ENCODE assay signal across 23 cellular contexts in the genomic region with DNA sequence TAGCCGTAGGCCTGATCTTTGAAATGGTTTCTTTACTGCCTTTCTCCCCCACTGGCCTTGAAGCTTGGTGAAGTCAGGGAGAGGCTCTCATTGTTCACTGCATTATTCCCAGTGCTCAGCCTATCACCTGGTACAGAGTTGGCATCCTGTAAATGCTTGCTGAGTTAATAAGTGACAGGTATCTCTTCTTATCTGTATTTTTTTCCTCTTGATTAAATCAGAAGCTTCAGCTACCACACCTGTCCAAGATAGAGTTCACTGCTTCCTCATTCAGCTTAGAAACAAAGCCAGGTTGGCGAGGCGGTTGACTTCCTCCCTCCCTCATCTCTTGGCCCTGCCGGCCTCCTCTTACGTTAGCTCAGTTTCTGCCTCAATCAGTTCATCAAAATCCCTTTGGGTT.
A peak's percentile ranks its signal among the peaks of the same experiment; 100 is the strongest.
DNase-seq lines count a peak whose midpoint lies in the region; ATAC-seq and TF ChIP-seq lines count a peak whose summit lies in the region.
"Had no signal": no experiment of that assay in that cellular context is flagged by ENCODE, and none has a peak within 500 bp of the region (broad histone marks: within the 10 kb centered on the region; RNA-seq: fewer than 3 reads in every experiment).

No MANE protein-coding gene starts in this region.

- no peak overlapping the region for H3K4me3 Mint-ChIP-seq in activated T-helper 17 cell treated with anti-CD3 and anti-CD28 coated beads, Interleukin-2, amount 50 U/mL, for 72 hours
- H3K4me3 Mint-ChIP-seq: CD8-positive, alpha-beta memory T cell; IgD-negative memory B cell; immature natural killer cell; natural killer cell treated with Interleukin-12 subunit alpha and Interleukin-12 subunit beta and Interleukin-15 and Interleukin-18, amount 100 ng/mL, for 72 hours had no signal

- H3K27me3 Mint-ChIP-seq in activated T-helper 17 cell treated with anti-CD3 and anti-CD28 coated beads, Interleukin-2, amount 50 U/mL, for 72 hours: no peaks in the 10 kb centered on the region
- H3K27me3 Mint-ChIP-seq: CD8-positive, alpha-beta memory T cell; IgD-negative memory B cell; natural killer cell treated with Interleukin-12 subunit alpha and Interleukin-12 subunit beta and Interleukin-15 and Interleukin-18, amount 100 ng/mL, for 72 hours had no signal

- peaks cover 6% of the 10 kb centered on the region for H3K4me1 Mint-ChIP-seq in activated T-helper 17 cell treated with anti-CD3 and anti-CD28 coated beads, Interleukin-2, amount 50 U/mL, for 72 hours
- H3K4me1 Mint-ChIP-seq: immature natural killer cell had no signal

- H3K27me3 ChIP-seq in BLaER1 (no peaks in the 10 kb centered on the region), mucosa of rectum (ENCODE audit: control insufficient read depth in 2 of 2, insufficient read depth in 2 of 2, low read length in 2 of 2) (no peaks in the 10 kb centered on the region), testis (no peaks in the 10 kb centered on the region)

- H3K9me3 ChIP-seq in BLaER1: peaks cover 44% of the 10 kb centered on the region
- peaks cover under 1% of the 10 kb centered on the region for H3K9me3 ChIP-seq in KOPT-K1 (ENCODE audit: insufficient read depth, low read length, poor library complexity, severe bottlenecking)
- no peaks in the 10 kb centered on the region for H3K9me3 ChIP-seq in mucosa of rectum (ENCODE audit: control insufficient read depth in 2 of 2, low read length in 2 of 2)
- H3K9me3 ChIP-seq in testis: no peaks in the 10 kb centered on the region
- H3K9me3 ChIP-seq: HAP-1 had no signal

- H3K36me3 ChIP-seq in BLaER1: no peaks in the 10 kb centered on the region
- H3K36me3 ChIP-seq in KOPT-K1 (ENCODE audit: insufficient read depth, low read length): no peaks in the 10 kb centered on the region
- no peaks in the 10 kb centered on the region for H3K36me3 ChIP-seq in mucosa of rectum (ENCODE audit: control insufficient read depth in 2 of 2, insufficient read depth in 2 of 2, low read length in 2 of 2)
- H3K36me3 ChIP-seq in testis (ENCODE audit: low read depth, missing control alignments): no peaks in the 10 kb centered on the region
- H3K36me3 ChIP-seq: HAP-1 had no signal

- no peaks in the 10 kb centered on the region for H4K20me1 ChIP-seq in BLaER1

- TF ChIP-seq CTCF in testis (IDR thresholded peaks at IDR 0.05): no peak

- TF ChIP-seq POLR2A in testis (IDR thresholded peaks at IDR 0.05): no peak

- H3K4me2 ChIP-seq in BLaER1: peak overlapping the region; percentile 11; the same call in 1 of the 2 replicates

- peak overlapping the region; percentile 20 for H3K27ac Mint-ChIP-seq in activated T-helper 17 cell treated with anti-CD3 and anti-CD28 coated beads, Interleukin-2, amount 50 U/mL, for 72 hours

- no peaks in the 10 kb centered on the region for H3K9me3 Mint-ChIP-seq in activated T-helper 17 cell treated with anti-CD3 and anti-CD28 coated beads, Interleukin-2, amount 50 U/mL, for 72 hours
- H3K9me3 Mint-ChIP-seq: immature natural killer cell; natural killer cell treated with Interleukin-12 subunit alpha and Interleukin-12 subunit beta and Interleukin-15 and Interleukin-18, amount 100 ng/mL, for 72 hours had no signal

- H3K9ac ChIP-seq in BLaER1 (no peak overlapping the region), mucosa of rectum (ENCODE audit: low read depth in 1 of 2, low read length in 2 of 2) (no peak overlapping the region)

- no peak for DNase-seq in ureter (ENCODE audit: low spot score)
- DNase-seq in SW480 (ENCODE audit: low spot score): no peak
- no peak for DNase-seq in inferior parietal cortex (ENCODE audit: extremely low spot score)
- no peak for DNase-seq in testis
- DNase-seq: activated CD4-positive, alpha-beta T cell treated with anti-CD3 and anti-CD28 coated beads, Interleukin-2, amount 50 U/mL, for 1 hour; activated naive CD4-positive, alpha-beta T cell; activated T-cell treated with anti-CD3 and anti-CD28 coated beads for 4 hours; aorta; CD8-positive, alpha-beta memory T cell; cerebellar nuclear complex; EL; head of caudate nucleus; immature natural killer cell; NCI-H1105; stimulated activated CD4-positive, alpha-beta T cell treated with anti-CD3 and anti-CD28 coated beads, Interleukin-12 subunit alpha, Interleukin-12 subunit beta, amount 100 ng/mL, for 4 hours had no signal

- ATAC-seq in activated T-helper 17 cell treated with anti-CD3 and anti-CD28 coated beads, Interleukin-2, amount 50 U/mL, for 72 hours (replicated peaks): no peak
- ATAC-seq: natural killer cell treated with Interleukin-12 subunit alpha and Interleukin-12 subunit beta and Interleukin-15 and Interleukin-18, amount 100 ng/mL, for 72 hours; SK-N-SH treated with all-trans-retinoic acid at 6 μM for 48 hours had no signal

- H3K4me1 ChIP-seq in BLaER1: peaks cover 13% of the 10 kb centered on the region
- H3K4me1 ChIP-seq in mucosa of rectum (ENCODE audit: control insufficient read depth in 2 of 2, insufficient read depth in 2 of 2, low read length in 2 of 2): peaks cover 20 to 24% of the 10 kb centered on the region in 2 donors
- H3K4me1 ChIP-seq in testis: no peaks in the 10 kb centered on the region

- H3K4me3 ChIP-seq in BLaER1 (no peak overlapping the region), mucosa of rectum (ENCODE audit: low read length in 2 of 2) (no peak overlapping the region), testis (no peak overlapping the region)
- H3K4me3 ChIP-seq: HAP-1 had no signal

- WGBS in testis, 2 donors: 67 to 78% methylated on average over 5 of the region's 5 CpGs

- H3K27ac ChIP-seq in BLaER1: 0 out of 2 replicates have a peak overlapping the region, but pooled peaks have one; percentile 3
- peak overlapping the region; percentile 27 for H3K27ac ChIP-seq in KOPT-K1 (ENCODE audit: low read depth, low read length, poor library complexity, severe bottlenecking)
- peak overlapping the region; percentile 75 to 85 for H3K27ac ChIP-seq in mucosa of rectum (ENCODE audit: low read depth in 2 of 2, low read length in 2 of 2)
- H3K27ac ChIP-seq in testis: no peak overlapping the region

- no peaks in the 10 kb centered on the region for H3K36me3 Mint-ChIP-seq in activated T-helper 17 cell treated with anti-CD3 and anti-CD28 coated beads, Interleukin-2, amount 50 U/mL, for 72 hours (ENCODE audit: low read depth)
- H3K36me3 Mint-ChIP-seq: natural killer cell treated with Interleukin-12 subunit alpha and Interleukin-12 subunit beta and Interleukin-15 and Interleukin-18, amount 100 ng/mL, for 72 hours had no signal

- intact Hi-C loops in testis (cut with DNase I; ENCODE audit: low total_unique reads): no loop called here

Comparison
In these comparisons a context has a peak if more than half of its experiments do, and no peak if none do; other contexts are left out.
1. H3K27ac ChIP-seq: peak in BLaER1 (single experiment), KOPT-K1 (single experiment) and mucosa of rectum (2 of 2); none in testis (0 of 2).